9 cellular contexts compared by ENCODE assay signal in the genomic region with DNA sequence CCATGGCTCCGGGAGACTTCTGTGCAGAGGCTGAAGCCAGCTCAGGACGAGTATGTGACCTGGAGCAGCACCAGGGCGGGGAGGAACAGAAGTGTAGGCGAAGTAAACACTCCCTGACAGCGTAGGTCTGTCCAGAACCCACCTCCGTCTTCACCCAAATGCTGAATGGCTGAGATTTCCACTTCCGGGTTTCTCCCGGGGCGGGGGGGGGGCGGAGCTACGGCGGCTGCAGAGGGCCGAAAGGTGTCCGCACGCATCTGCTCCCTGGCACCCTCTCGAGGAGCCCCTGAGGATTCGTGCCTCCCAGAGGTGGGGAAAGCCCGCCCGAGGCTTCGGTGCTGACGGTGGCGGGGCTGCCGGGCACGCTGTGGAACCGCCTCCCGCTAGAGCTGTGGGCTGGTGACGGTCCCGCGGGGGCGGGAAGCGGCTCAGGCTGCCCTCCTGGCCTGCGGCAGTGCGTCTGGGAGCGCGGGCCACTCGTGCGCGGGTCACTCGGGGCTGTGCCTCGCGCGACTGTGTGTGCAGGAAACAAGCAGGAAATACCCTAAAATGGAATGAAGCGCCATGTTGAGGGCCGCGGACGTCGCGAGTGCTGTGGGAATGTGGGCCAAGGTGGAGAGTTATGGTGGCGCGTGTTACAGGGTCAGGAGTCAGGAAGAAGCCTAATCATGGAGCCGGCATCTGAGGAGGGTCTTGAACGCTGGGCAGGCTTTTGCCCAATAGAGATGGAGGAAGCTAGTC.
DNase-seq lines count a peak whose midpoint lies in the region; ATAC-seq and TF ChIP-seq lines count a peak whose summit lies in the region.
"Had no signal": no experiment of that assay in that cellular context is flagged by ENCODE, and none has a peak within 500 bp of the region (broad histone marks: within the 10 kb centered on the region; RNA-seq: fewer than 3 reads in every experiment).

No MANE protein-coding gene starts in this region.

- no peaks in the 10 kb centered on the region for H3K27me3 Mint-ChIP-seq in natural killer cell (ENCODE audit: low read depth in 2 of 2)
- H3K27me3 Mint-ChIP-seq in natural killer cell treated with Interleukin-12 subunit alpha and Interleukin-12 subunit beta and Interleukin-15 and Interleukin-18, amount 100 ng/mL, for 72 hours, result no peaks in the 10 kb centered on the region

- intact Hi-C loops in natural killer cell (cut with micrococcal nuclease), result no loop called here
- intact Hi-C loops in aorta (cut with DNase I), result no loop called here

- H3K4me3 Mint-ChIP-seq in natural killer cell, result no peak overlapping the region
- H3K4me3 Mint-ChIP-seq in natural killer cell treated with Interleukin-12 subunit alpha and Interleukin-12 subunit beta and Interleukin-15 and Interleukin-18, amount 100 ng/mL, for 72 hours, result no peak overlapping the region
- H3K4me3 Mint-ChIP-seq: nephron progenitor cell had no signal

- no peaks in the 10 kb centered on the region for H3K4me1 ChIP-seq in aorta (ENCODE audit: control insufficient read depth in 1 of 2, insufficient read depth in 2 of 2, low read length in 2 of 2)

- peak overlapping the region in 1 of 2 donors; percentile 52 for H3K27ac Mint-ChIP-seq in natural killer cell
- H3K27ac Mint-ChIP-seq in natural killer cell treated with Interleukin-12 subunit alpha and Interleukin-12 subunit beta and Interleukin-15 and Interleukin-18, amount 100 ng/mL, for 72 hours, result no peak overlapping the region
- H3K27ac Mint-ChIP-seq: nephron progenitor cell had no signal

- H3K36me3 Mint-ChIP-seq in natural killer cell, result peaks cover 6% of the 10 kb centered on the region
- peaks cover 4% of the 10 kb centered on the region for H3K36me3 Mint-ChIP-seq in natural killer cell treated with Interleukin-12 subunit alpha and Interleukin-12 subunit beta and Interleukin-15 and Interleukin-18, amount 100 ng/mL, for 72 hours

- ATAC-seq in natural killer cell (peak in 2 of 3 donors; percentile 44 to 64), aorta (ENCODE audit: low FRiP score) (no peak), HG03135 (IDR thresholded peaks at IDR 0.05; ENCODE audit: unreplicated experiment) (no peak)
- ATAC-seq in natural killer cell treated with Interleukin-12 subunit alpha and Interleukin-12 subunit beta and Interleukin-15 and Interleukin-18, amount 100 ng/mL, for 72 hours, result no peak

- WGBS in aorta, 2 donors, result 35 to 36% methylated on average over 37 to 52 of the region's 52 CpGs

- peak; percentile 15 for DNase-seq in natural killer cell
- DNase-seq in natural killer cell treated with Interleukin-12 subunit alpha and Interleukin-12 subunit beta and Interleukin-15 and Interleukin-18, amount 100 ng/mL, for 72 hours (ENCODE audit: low spot score), result no peak
- peak; percentile 33 for DNase-seq in activated naive CD4-positive, alpha-beta T cell treated with anti-CD3 and anti-CD28 coated beads, Interleukin-2, amount 50 U/mL, for 16 hours
- DNase-seq in islet precursor cell, result peak; percentile 41
- DNase-seq in aorta, result peak; percentile 51 to 77
- no peak for DNase-seq in NK-92 treated with Interleukin-12 subunit alpha and Interleukin-12 subunit beta, amount 100 ng/mL, for 24 hours (lab: John Stamatoyannopoulos, UW)
- no peak for DNase-seq in NCI-H524 treated with DMSO at 0.1 percent for 48 hours (lab: John Stamatoyannopoulos, UW)
- DNase-seq: nephron progenitor cell had no signal

- peaks cover 6 to 19% of the 10 kb centered on the region in 2 donors for H3K9me3 Mint-ChIP-seq in natural killer cell
- H3K9me3 Mint-ChIP-seq in natural killer cell treated with Interleukin-12 subunit alpha and Interleukin-12 subunit beta and Interleukin-15 and Interleukin-18, amount 100 ng/mL, for 72 hours, result peaks cover 4% of the 10 kb centered on the region

- H3K27me3 ChIP-seq in aorta (ENCODE audit: control insufficient read depth in 1 of 2, insufficient read depth in 2 of 2, low read length in 1 of 2), result no peaks in the 10 kb centered on the region

- no peaks in the 10 kb centered on the region for H3K9me3 ChIP-seq in aorta (ENCODE audit: control insufficient read depth, low read length)

- no peak for TF ChIP-seq CTCF in natural killer cell (IDR thresholded peaks at IDR 0.05)

- no peak overlapping the region for H3K4me3 ChIP-seq in aorta (ENCODE audit: low read length in 2 of 2)

- no peaks in the 10 kb centered on the region for H3K36me3 ChIP-seq in aorta (ENCODE audit: control insufficient read depth in 1 of 2, insufficient read depth in 2 of 2, low read length in 1 of 2)

- H3K27ac ChIP-seq in aorta (ENCODE audit: low read depth in 1 of 2, low read length in 2 of 2), result no peak overlapping the region

- H3K4me1 Mint-ChIP-seq in natural killer cell, result no peaks in the 10 kb centered on the region
- no peaks in the 10 kb centered on the region for H3K4me1 Mint-ChIP-seq in natural killer cell treated with Interleukin-12 subunit alpha and Interleukin-12 subunit beta and Interleukin-15 and Interleukin-18, amount 100 ng/mL, for 72 hours (ENCODE audit: low read depth in 2 of 2)
- H3K4me1 Mint-ChIP-seq: nephron progenitor cell had no signal

Comparison
In these comparisons a context has a peak if more than half of its experiments do, and no peak if none do; other contexts are left out.
1. ATAC-seq: peak in natural killer cell (2 of 3); none in natural killer cell treated with Interleukin-12 subunit alpha and Interleukin-12 subunit beta and Interleukin-15 and Interleukin-18, amount 100 ng/mL, for 72 hours (0 of 2), aorta (single experiment) and HG03135 (single experiment).
2. DNase-seq: peak in natural killer cell (single experiment), activated naive CD4-positive, alpha-beta T cell treated with anti-CD3 and anti-CD28 coated beads, Interleukin-2, amount 50 U/mL, for 16 hours (single experiment), islet precursor cell (single experiment) and aorta (2 of 2); none in natural killer cell treated with Interleukin-12 subunit alpha and Interleukin-12 subunit beta and Interleukin-15 and Interleukin-18, amount 100 ng/mL, for 72 hours (single experiment), NK-92 treated with Interleukin-12 subunit alpha and Interleukin-12 subunit beta, amount 100 ng/mL, for 24 hours (single experiment) and NCI-H524 treated with DMSO at 0.1 percent for 48 hours (single experiment).